In genomic region chr10:84214612-84215235, GRCh38 we compare ENCODE assay signal across 8 cellular contexts. TPM values are rescaled to one million over a fixed set of nuclear protein-coding genes. Genes with fewer than 3 reads are reported as not detected.
DNase-seq lines count a peak whose midpoint lies in the region; ATAC-seq, FAIRE-seq and TF ChIP-seq lines count a peak whose summit lies in the region.

No MANE protein-coding gene starts in this region.

- H4K20me1 ChIP-seq in HCT116 (ENCODE audit: insufficient read depth), result no peaks in the 10 kb centered on the region
- no peaks in the 10 kb centered on the region for H4K20me1 ChIP-seq in Loucy (ENCODE audit: insufficient read depth, low read length, poor library complexity, severe bottlenecking)
- no peaks in the 10 kb centered on the region for H4K20me1 ChIP-seq in HepG2 (ENCODE audit: insufficient read depth, low read length)

- CTCF ChIA-PET in HCT116 (lab: Charles Lee), result interaction anchor here (0.6 to 1.2 kb wide), 5 partner anchors 10 to 323 kb away, joined by 3 to 5 read pairs (median 3); no protein-coding TSS in a partner anchor
- CTCF ChIA-PET in HepG2 (lab: Yijun Ruan, JAX; ENCODE audit: low intra/inter-chr PET ratio, low total read pairs), result no interaction called here

- no peaks in the 10 kb centered on the region for H3K4me1 Mint-ChIP-seq in activated naive CD8-positive, alpha-beta T cell treated with anti-CD3 and anti-CD28 coated beads, Interleukin-2, amount 10 ng/mL, durations not matched to agents 7 days and 5 days

- H3K4me1 ChIP-seq in HCT116 (ENCODE audit: control insufficient read depth in 1 of 2, insufficient read depth in 2 of 2, low read length in 2 of 2), result no peaks in the 10 kb centered on the region
- no peaks in the 10 kb centered on the region for H3K4me1 ChIP-seq in Loucy (ENCODE audit: insufficient read depth, low read length, poor library complexity, severe bottlenecking)
- H3K4me1 ChIP-seq in HepG2 (ENCODE audit: insufficient read depth, low read length), result no peaks in the 10 kb centered on the region

- H3K9ac ChIP-seq in HCT116 (ENCODE audit: low read length), result no peak overlapping the region
- no peak overlapping the region for H3K9ac ChIP-seq in Loucy (ENCODE audit: low read depth, low read length, poor library complexity, severe bottlenecking)
- H3K9ac ChIP-seq in HepG2 (ENCODE audit: insufficient read depth, low read depth, low read length), result no peak overlapping the region

- H3K9me3 ChIP-seq in HCT116 (ENCODE audit: control insufficient read depth in 1 of 2, insufficient read depth in 1 of 2, low read depth in 1 of 2, low read length in 2 of 2) (0 out of 4 replicates have a peak, but pooled peaks cover 0 to 4% of the 10 kb centered on the region in 2 experiments), Loucy (ENCODE audit: insufficient read depth, low read depth, low read length) (no peaks in the 10 kb centered on the region), HepG2 (ENCODE audit: low read length) (peaks cover 6% of the 10 kb centered on the region; the same call in 1 of the 2 replicates)

- no peak for FAIRE-seq in HepG2 (lab: Jason Lieb, UNC)

- in situ Hi-C loops in HepG2 (cut with HindIII; ENCODE audit: extremely low pct_ligation_motif_present, low pct_unique_long_range_greater_than_20kb), result no loop called here

- peak overlapping the region; percentile 44 for H3K27ac Mint-ChIP-seq in activated naive CD8-positive, alpha-beta T cell treated with anti-CD3 and anti-CD28 coated beads, Interleukin-2, amount 10 ng/mL, durations not matched to agents 7 days and 5 days

- TF ChIP-seq EP300 in HepG2 (IDR thresholded peaks at IDR 0.05; ENCODE audit: low read depth in 2 of 2, low read length in 2 of 2) (no peak), HepG2 (CRISPR knock-in tag; IDR thresholded peaks at IDR 0.05; ENCODE audit: borderline replicate concordance) (no peak)

- H3K36me3 Mint-ChIP-seq in activated naive CD8-positive, alpha-beta T cell treated with anti-CD3 and anti-CD28 coated beads, Interleukin-2, amount 10 ng/mL, durations not matched to agents 7 days and 5 days, result no peaks in the 10 kb centered on the region

- intact Hi-C loops in HCT116 (cut with micrococcal nuclease) (no loop called here), HepG2 (cut with micrococcal nuclease; ENCODE audit: unreplicated experiment) (no loop called here)

- H3K4me3 ChIP-seq in HCT116 (replicated peaks in 1 of 2; ENCODE audit: low read depth in 1 of 2, low read length in 2 of 2), result no peak overlapping the region
- no peak overlapping the region for H3K4me3 ChIP-seq in Loucy (ENCODE audit: low read length, poor library complexity, severe bottlenecking)
- no peak overlapping the region for H3K4me3 ChIP-seq in HepG2 (replicated peaks in 1 of 3; ENCODE audit: insufficient read depth in 1 of 3, low read depth in 2 of 3, low read length in 3 of 3)

- ATAC-seq in HCT116, result peak; percentile 88
- ATAC-seq in activated naive CD8-positive, alpha-beta T cell treated with anti-CD3 and anti-CD28 coated beads, Interleukin-2, amount 10 ng/mL, durations not matched to agents 7 days and 5 days (ENCODE audit: low read depth), result peak; percentile 91
- ATAC-seq in HepG2, result peak; percentile 72

- H3K9me2 ChIP-seq in HCT116 (ENCODE audit: insufficient read depth), result no peaks in the 10 kb centered on the region
- H3K9me2 ChIP-seq in Loucy (replicated peaks; ENCODE audit: low read depth, low read length), result no peaks in the 10 kb centered on the region

- no peaks in the 10 kb centered on the region for H3K36me3 ChIP-seq in HCT116 (ENCODE audit: control insufficient read depth in 1 of 2, insufficient read depth in 2 of 2, low read length in 2 of 2)
- no peaks in the 10 kb centered on the region for H3K36me3 ChIP-seq in Loucy (ENCODE audit: insufficient read depth, low read length)
- H3K36me3 ChIP-seq in HepG2 (replicated peaks in 1 of 2; ENCODE audit: control insufficient read depth in 1 of 2, insufficient read depth in 2 of 2, low read length in 2 of 2), result no peaks in the 10 kb centered on the region

- TF ChIP-seq RAD21 in HCT116 (IDR thresholded peaks at IDR 0.05; ENCODE audit: low read depth) (peak; percentile 31), HepG2 (CRISPR knock-in tag; IDR thresholded peaks at IDR 0.05) (no peak)

- H3K9me3 Mint-ChIP-seq in activated naive CD8-positive, alpha-beta T cell treated with anti-CD3 and anti-CD28 coated beads, Interleukin-2, amount 10 ng/mL, durations not matched to agents 7 days and 5 days, result peaks cover 2% of the 10 kb centered on the region

- H3K27me3 ChIP-seq in HCT116 (ENCODE audit: insufficient read depth, low read length) (no peaks in the 10 kb centered on the region), Loucy (ENCODE audit: insufficient read depth, low read length, poor library complexity, severe bottlenecking) (no peaks in the 10 kb centered on the region), HepG2 (ENCODE audit: control insufficient read depth in 1 of 2, insufficient read depth in 2 of 2, low read length in 2 of 2) (no peaks in the 10 kb centered on the region; a peak in 1 of 5 replicates)

- H2AFZ ChIP-seq in HCT116 (ENCODE audit: low read depth, low read length, poor library complexity, severe bottlenecking), result no peak overlapping the region
- no peak overlapping the region for H2AFZ ChIP-seq in Loucy (ENCODE audit: low read length)
- no peak overlapping the region for H2AFZ ChIP-seq in HepG2 (ENCODE audit: low read length)

- DNase-seq in activated gamma-delta T cell treated with Interleukin-2 at 50 U/mL for 16 hours (peak; percentile 24), activated gamma-delta T cell (lab: John Stamatoyannopoulos, UW) (no peak), HCT116 (ENCODE audit: low read depth, low spot score) (peak; percentile 10), HepG2 (ENCODE audit: low spot score) (peak; percentile 24), dedifferentiated amniotic fluid mesenchymal stem cell (ENCODE audit: extremely low spot score) (no peak), SHP77 (lab: John Stamatoyannopoulos, UW) (no peak)
- peak; percentile 66 for DNase-seq in activated naive CD8-positive, alpha-beta T cell treated with anti-CD3 and anti-CD28 coated beads, Interleukin-2, amount 10 ng/mL, durations not matched to agents 7 days and 5 days

- BruUV-seq in HCT116 (replicated peaks; lab: Mats Ljungman, UMichigan) (no TSS peak), HepG2 (replicated peaks; lab: Mats Ljungman, UMichigan) (no TSS peak)

- TF ChIP-seq POLR2A in HCT116 (IDR thresholded peaks at IDR 0.05; ENCODE audit: borderline replicate concordance, extremely low read depth, insufficient read depth, insufficient read length), result no peak
- TF ChIP-seq POLR2A in HepG2 (IDR thresholded peaks at IDR 0.05; ENCODE audit: insufficient read depth in 1 of 2, low read depth in 2 of 2, low read length in 2 of 2), result no peak

- POLR2A ChIA-PET in HCT116 (lab: Charles Lee) (no interaction called here), HepG2 (lab: Yijun Ruan, JAX) (interaction anchor here (1.4 kb wide), 1 partner anchor 75 kb away, joined by 3 read pairs; no protein-coding TSS in a partner anchor)
- POLR2A ChIA-PET in activated naive CD8-positive, alpha-beta T cell treated with anti-CD3 and anti-CD28 coated beads, Interleukin-2, amount 10 ng/mL, durations not matched to agents 7 days and 5 days (lab: Charles Lee), result no interaction called here

- RAD21 ChIA-PET in HCT116 (lab: Charles Lee; ENCODE audit: low non-redundant PET in 1 of 2, low total read pairs in 2 of 2, uncharacterized antibody in 2 of 2, unreplicated experiment in 2 of 2), result interaction anchor here in 1 of 2 experiments (0.6 to 0.9 kb wide), 2 partner anchors 89 to 322 kb away, joined by 3 to 7 read pairs; no protein-coding TSS in a partner anchor

- TF ChIP-seq CTCF in HCT116 (IDR thresholded peaks at IDR 0.05 in 2 of 3, conservative IDR thresholded peaks at IDR 0.05 in 1 of 3; ENCODE audit: borderline replicate concordance in 1 of 3, insufficient read depth in 1 of 3, low read depth in 2 of 3, low read length in 2 of 3), result peak; percentile 19 to 73 (median 71); a peak in 5 of 6 replicates
- TF ChIP-seq CTCF in Loucy (conservative IDR thresholded peaks at IDR 0.05; ENCODE audit: low read length), result peak; percentile 58
- TF ChIP-seq CTCF in HepG2 (CRISPR knock-in tag; IDR thresholded peaks at IDR 0.05), result peak; percentile 42

- H3F3A ChIP-seq in Loucy (ENCODE audit: low read depth), result no peaks in the 10 kb centered on the region

- peak overlapping the region; percentile 59 for H3K4me3 Mint-ChIP-seq in activated naive CD8-positive, alpha-beta T cell treated with anti-CD3 and anti-CD28 coated beads, Interleukin-2, amount 10 ng/mL, durations not matched to agents 7 days and 5 days

- H3K4me2 ChIP-seq in HCT116 (ENCODE audit: low read length) (no peak overlapping the region), Loucy (ENCODE audit: low read depth, low read length, poor library complexity, severe bottlenecking) (no peak overlapping the region), HepG2 (ENCODE audit: low read depth, low read length) (no peak overlapping the region)

- H3K27ac ChIP-seq in HCT116 (ENCODE audit: low read depth, low read length), result no peak overlapping the region
- no peak overlapping the region for H3K27ac ChIP-seq in HepG2 (ENCODE audit: extremely low read length, insufficient read depth, low read length)

- peaks cover 3% of the 10 kb centered on the region for H3K27me3 Mint-ChIP-seq in activated naive CD8-positive, alpha-beta T cell treated with anti-CD3 and anti-CD28 coated beads, Interleukin-2, amount 10 ng/mL, durations not matched to agents 7 days and 5 days

- 14% methylated on average over 12 of the region's 12 CpGs for WGBS in HepG2 (ENCODE audit: low lambda C conversion rate)

- no peaks in the 10 kb centered on the region for H3K79me2 ChIP-seq in HCT116 (ENCODE audit: insufficient read depth, low read length)
- no peaks in the 10 kb centered on the region for H3K79me2 ChIP-seq in Loucy (ENCODE audit: insufficient read depth, low read length)
- H3K79me2 ChIP-seq in HepG2 (ENCODE audit: insufficient read depth, low read length), result no peaks in the 10 kb centered on the region

RNA-seq across cellular contexts. Expression of gene LRIT2, which starts 10.6 kb away (rescaled TPM):
- total RNA-seq in HCT116 (2021; ENCODE audit: unreplicated experiment) (not detected), HepG2 (2016; rRNA removed; fragmentation: Illumina TruSeq; extraction: Trizol) (not detected in 2 replicates)
- polyA plus RNA-seq in HCT116 (2012), result not detected in 2 replicates
- not detected for total RNA-seq in activated naive CD8-positive, alpha-beta T cell treated with anti-CD3 and anti-CD28 coated beads, Interleukin-2, amount 10 ng/mL, durations not matched to agents 7 days and 5 days
- total RNA-seq in HepG2 (2016; cell fraction: cytosol; rRNA removed; fragmentation: Illumina TruSeq; extraction: Trizol; ENCODE audit: low read depth), result not detected in 2 replicates
- total RNA-seq in HepG2 (2016; cell fraction: insoluble cytoplasmic fraction; rRNA removed; fragmentation: Illumina TruSeq; extraction: Trizol), result not detected in 2 replicates
- total RNA-seq in HepG2 (2016; cell fraction: membrane; rRNA removed; fragmentation: Illumina TruSeq; extraction: Trizol), result not detected in 2 replicates
- not detected in 2 replicates for total RNA-seq in HepG2 (2016; cell fraction: nucleus; rRNA removed; fragmentation: Illumina TruSeq; extraction: Trizol)
- polyA plus RNA-seq in HepG2 (2011; rRNA removed), result not detected in 2 replicates
- polyA plus RNA-seq in HepG2 (2011; cell fraction: cytosol; rRNA removed), result not detected in 2 replicates
- not detected in 2 replicates for polyA plus RNA-seq in HepG2 (2011; cell fraction: nucleus; rRNA removed)
- polyA plus RNA-seq in HepG2 (2012), result not detected in 2 replicates
- polyA plus RNA-seq in HepG2 (2016; cell fraction: cytosol; fragmentation: Illumina TruSeq; extraction: Trizol; ENCODE audit: low read depth), result not detected in 2 replicates
- not detected in 2 replicates for polyA plus RNA-seq in HepG2 (2016; cell fraction: insoluble cytoplasmic fraction; fragmentation: Illumina TruSeq; extraction: Trizol; ENCODE audit: low read depth)
- polyA plus RNA-seq in HepG2 (2016; cell fraction: membrane; fragmentation: Illumina TruSeq; extraction: Trizol; ENCODE audit: low read depth), result not detected in 2 replicates
- not detected in 2 replicates for polyA plus RNA-seq in HepG2 (2016; cell fraction: nucleus; fragmentation: Illumina TruSeq; extraction: Trizol; ENCODE audit: insufficient read depth, low read depth)
- polyA minus RNA-seq in HepG2 (2011; rRNA and poly(A)+ RNA removed; ENCODE audit: low replicate concordance), result not detected in 2 replicates
- polyA minus RNA-seq in HepG2 (2011; cell fraction: cytosol; rRNA and poly(A)+ RNA removed), result not detected in 2 replicates
- polyA minus RNA-seq in HepG2 (2011; cell fraction: nucleus; rRNA and poly(A)+ RNA removed), result not detected in 2 replicates

RNA-seq across cellular contexts. Expression of gene CDHR1, which starts 20.4 kb away (rescaled TPM):
- total RNA-seq in HCT116 (2021; ENCODE audit: unreplicated experiment) (not detected), HepG2 (2016; rRNA removed; fragmentation: Illumina TruSeq; extraction: Trizol) (0.04 TPM in 1 of 2 replicates, not detected in the other)
- not detected in 2 replicates for polyA plus RNA-seq in HCT116 (2012)
- 1 to 10 TPM; 1.7 to 3.5 TPM for total RNA-seq in activated naive CD8-positive, alpha-beta T cell treated with anti-CD3 and anti-CD28 coated beads, Interleukin-2, amount 10 ng/mL, durations not matched to agents 7 days and 5 days
- total RNA-seq in HepG2 (2016; cell fraction: cytosol; rRNA removed; fragmentation: Illumina TruSeq; extraction: Trizol; ENCODE audit: low read depth), result not detected in 2 replicates
- 0.02 TPM in 1 of 2 replicates, not detected in the other for total RNA-seq in HepG2 (2016; cell fraction: insoluble cytoplasmic fraction; rRNA removed; fragmentation: Illumina TruSeq; extraction: Trizol)
- total RNA-seq in HepG2 (2016; cell fraction: membrane; rRNA removed; fragmentation: Illumina TruSeq; extraction: Trizol), result not detected in 2 replicates
- not detected in 2 replicates for total RNA-seq in HepG2 (2016; cell fraction: nucleus; rRNA removed; fragmentation: Illumina TruSeq; extraction: Trizol)
- polyA plus RNA-seq in HepG2 (2011; rRNA removed), result 0.01 and 0.09 TPM in 2 replicates
- 0.04 TPM in 1 of 2 replicates, not detected in the other for polyA plus RNA-seq in HepG2 (2011; cell fraction: cytosol; rRNA removed)
- 0.14 and 0.34 TPM in 2 replicates for polyA plus RNA-seq in HepG2 (2011; cell fraction: nucleus; rRNA removed)
- polyA plus RNA-seq in HepG2 (2012), result 0.05 TPM in 1 of 2 replicates, not detected in the other
- not detected in 2 replicates for polyA plus RNA-seq in HepG2 (2016; cell fraction: cytosol; fragmentation: Illumina TruSeq; extraction: Trizol; ENCODE audit: low read depth)
- polyA plus RNA-seq in HepG2 (2016; cell fraction: insoluble cytoplasmic fraction; fragmentation: Illumina TruSeq; extraction: Trizol; ENCODE audit: low read depth), result not detected in 2 replicates
- polyA plus RNA-seq in HepG2 (2016; cell fraction: membrane; fragmentation: Illumina TruSeq; extraction: Trizol; ENCODE audit: low read depth), result not detected in 2 replicates
- polyA plus RNA-seq in HepG2 (2016; cell fraction: nucleus; fragmentation: Illumina TruSeq; extraction: Trizol; ENCODE audit: insufficient read depth, low read depth), result 0.23 TPM in 1 of 2 replicates, not detected in the other
- not detected in 2 replicates for polyA minus RNA-seq in HepG2 (2011; rRNA and poly(A)+ RNA removed; ENCODE audit: low replicate concordance)
- not detected in 2 replicates for polyA minus RNA-seq in HepG2 (2011; cell fraction: cytosol; rRNA and poly(A)+ RNA removed)
- 0.64 TPM in 1 of 2 replicates, not detected in the other for polyA minus RNA-seq in HepG2 (2011; cell fraction: nucleus; rRNA and poly(A)+ RNA removed)

RNA-seq across cellular contexts. Expression of gene LRIT1, which starts 26.6 kb away (rescaled TPM):
- total RNA-seq in HCT116 (2021; ENCODE audit: unreplicated experiment), result not detected
- polyA plus RNA-seq in HCT116 (2012), result not detected in 2 replicates
- not detected for total RNA-seq in activated naive CD8-positive, alpha-beta T cell treated with anti-CD3 and anti-CD28 coated beads, Interleukin-2, amount 10 ng/mL, durations not matched to agents 7 days and 5 days
- total RNA-seq in HepG2 (2016; rRNA removed; fragmentation: Illumina TruSeq; extraction: Trizol), result not detected in 2 replicates
- not detected in 2 replicates for total RNA-seq in HepG2 (2016; cell fraction: cytosol; rRNA removed; fragmentation: Illumina TruSeq; extraction: Trizol; ENCODE audit: low read depth)
- total RNA-seq in HepG2 (2016; cell fraction: insoluble cytoplasmic fraction; rRNA removed; fragmentation: Illumina TruSeq; extraction: Trizol), result not detected in 2 replicates
- total RNA-seq in HepG2 (2016; cell fraction: membrane; rRNA removed; fragmentation: Illumina TruSeq; extraction: Trizol), result not detected in 2 replicates
- not detected in 2 replicates for total RNA-seq in HepG2 (2016; cell fraction: nucleus; rRNA removed; fragmentation: Illumina TruSeq; extraction: Trizol)
- polyA plus RNA-seq in HepG2 (2011; rRNA removed), result not detected in 2 replicates
- polyA plus RNA-seq in HepG2 (2011; cell fraction: cytosol; rRNA removed), result not detected in 2 replicates
- polyA plus RNA-seq in HepG2 (2011; cell fraction: nucleus; rRNA removed), result not detected in 2 replicates
- not detected in 2 replicates for polyA plus RNA-seq in HepG2 (2012)
- polyA plus RNA-seq in HepG2 (2016; cell fraction: cytosol; fragmentation: Illumina TruSeq; extraction: Trizol; ENCODE audit: low read depth), result not detected in 2 replicates
- not detected in 2 replicates for polyA plus RNA-seq in HepG2 (2016; cell fraction: insoluble cytoplasmic fraction; fragmentation: Illumina TruSeq; extraction: Trizol; ENCODE audit: low read depth)
- polyA plus RNA-seq in HepG2 (2016; cell fraction: membrane; fragmentation: Illumina TruSeq; extraction: Trizol; ENCODE audit: low read depth), result not detected in 2 replicates
- polyA plus RNA-seq in HepG2 (2016; cell fraction: nucleus; fragmentation: Illumina TruSeq; extraction: Trizol; ENCODE audit: insufficient read depth, low read depth), result not detected in 2 replicates
- not detected in 2 replicates for polyA minus RNA-seq in HepG2 (2011; rRNA and poly(A)+ RNA removed; ENCODE audit: low replicate concordance)
- polyA minus RNA-seq in HepG2 (2011; cell fraction: cytosol; rRNA and poly(A)+ RNA removed), result not detected in 2 replicates
- not detected in 2 replicates for polyA minus RNA-seq in HepG2 (2011; cell fraction: nucleus; rRNA and poly(A)+ RNA removed)

RNA-seq across cellular contexts. Expression of gene RGR, which starts 30.1 kb away (rescaled TPM):
- total RNA-seq in HCT116 (2021; ENCODE audit: unreplicated experiment) (not detected), HepG2 (2016; rRNA removed; fragmentation: Illumina TruSeq; extraction: Trizol) (0.24 and 0.71 TPM in 2 replicates)
- not detected in 2 replicates for polyA plus RNA-seq in HCT116 (2012)
- total RNA-seq in activated naive CD8-positive, alpha-beta T cell treated with anti-CD3 and anti-CD28 coated beads, Interleukin-2, amount 10 ng/mL, durations not matched to agents 7 days and 5 days, result not detected
- 0.44 and 1.2 TPM in 2 replicates for total RNA-seq in HepG2 (2016; cell fraction: cytosol; rRNA removed; fragmentation: Illumina TruSeq; extraction: Trizol; ENCODE audit: low read depth)
- 0.39 and 0.74 TPM in 2 replicates for total RNA-seq in HepG2 (2016; cell fraction: insoluble cytoplasmic fraction; rRNA removed; fragmentation: Illumina TruSeq; extraction: Trizol)
- total RNA-seq in HepG2 (2016; cell fraction: membrane; rRNA removed; fragmentation: Illumina TruSeq; extraction: Trizol), result 0.17 and 0.37 TPM in 2 replicates
- 0.43 and 1.4 TPM in 2 replicates for total RNA-seq in HepG2 (2016; cell fraction: nucleus; rRNA removed; fragmentation: Illumina TruSeq; extraction: Trizol)
- 0.68 and 0.69 TPM in 2 replicates for polyA plus RNA-seq in HepG2 (2011; rRNA removed)
- polyA plus RNA-seq in HepG2 (2011; cell fraction: cytosol; rRNA removed), result 0.53 and 0.90 TPM in 2 replicates
- polyA plus RNA-seq in HepG2 (2011; cell fraction: nucleus; rRNA removed), result 0.76 and 0.88 TPM in 2 replicates
- polyA plus RNA-seq in HepG2 (2012), result 0.05 TPM in 1 of 2 replicates, not detected in the other
- polyA plus RNA-seq in HepG2 (2016; cell fraction: cytosol; fragmentation: Illumina TruSeq; extraction: Trizol; ENCODE audit: low read depth), result 0.32 and 0.44 TPM in 2 replicates
- 0.20 and 0.87 TPM in 2 replicates for polyA plus RNA-seq in HepG2 (2016; cell fraction: insoluble cytoplasmic fraction; fragmentation: Illumina TruSeq; extraction: Trizol; ENCODE audit: low read depth)
- 0.50 and 0.71 TPM in 2 replicates for polyA plus RNA-seq in HepG2 (2016; cell fraction: membrane; fragmentation: Illumina TruSeq; extraction: Trizol; ENCODE audit: low read depth)
- polyA plus RNA-seq in HepG2 (2016; cell fraction: nucleus; fragmentation: Illumina TruSeq; extraction: Trizol; ENCODE audit: insufficient read depth, low read depth), result 0.84 and 2.3 TPM in 2 replicates
- polyA minus RNA-seq in HepG2 (2011; rRNA and poly(A)+ RNA removed; ENCODE audit: low replicate concordance), result 2.2 TPM in 1 of 2 replicates, not detected in the other
- not detected in 2 replicates for polyA minus RNA-seq in HepG2 (2011; cell fraction: cytosol; rRNA and poly(A)+ RNA removed)
- not detected in 2 replicates for polyA minus RNA-seq in HepG2 (2011; cell fraction: nucleus; rRNA and poly(A)+ RNA removed)

RNA-seq across cellular contexts. Expression of gene GPR15LG, which starts 41.1 kb away (rescaled TPM):
- total RNA-seq in HCT116 (2021; ENCODE audit: unreplicated experiment) (not detected), HepG2 (2016; rRNA removed; fragmentation: Illumina TruSeq; extraction: Trizol) (not detected in 2 replicates)
- polyA plus RNA-seq in HCT116 (2012), result 0.29 TPM in 1 of 2 replicates, not detected in the other
- not detected for total RNA-seq in activated naive CD8-positive, alpha-beta T cell treated with anti-CD3 and anti-CD28 coated beads, Interleukin-2, amount 10 ng/mL, durations not matched to agents 7 days and 5 days
- total RNA-seq in HepG2 (2016; cell fraction: cytosol; rRNA removed; fragmentation: Illumina TruSeq; extraction: Trizol; ENCODE audit: low read depth), result not detected in 2 replicates
- not detected in 2 replicates for total RNA-seq in HepG2 (2016; cell fraction: insoluble cytoplasmic fraction; rRNA removed; fragmentation: Illumina TruSeq; extraction: Trizol)
- total RNA-seq in HepG2 (2016; cell fraction: membrane; rRNA removed; fragmentation: Illumina TruSeq; extraction: Trizol), result not detected in 2 replicates
- not detected in 2 replicates for total RNA-seq in HepG2 (2016; cell fraction: nucleus; rRNA removed; fragmentation: Illumina TruSeq; extraction: Trizol)
- polyA plus RNA-seq in HepG2 (2011; rRNA removed), result not detected in 2 replicates
- not detected in 2 replicates for polyA plus RNA-seq in HepG2 (2011; cell fraction: cytosol; rRNA removed)
- polyA plus RNA-seq in HepG2 (2011; cell fraction: nucleus; rRNA removed), result not detected in 2 replicates
- polyA plus RNA-seq in HepG2 (2012), result not detected in 2 replicates
- polyA plus RNA-seq in HepG2 (2016; cell fraction: cytosol; fragmentation: Illumina TruSeq; extraction: Trizol; ENCODE audit: low read depth), result not detected in 2 replicates
- not detected in 2 replicates for polyA plus RNA-seq in HepG2 (2016; cell fraction: insoluble cytoplasmic fraction; fragmentation: Illumina TruSeq; extraction: Trizol; ENCODE audit: low read depth)
- not detected in 2 replicates for polyA plus RNA-seq in HepG2 (2016; cell fraction: membrane; fragmentation: Illumina TruSeq; extraction: Trizol; ENCODE audit: low read depth)
- polyA plus RNA-seq in HepG2 (2016; cell fraction: nucleus; fragmentation: Illumina TruSeq; extraction: Trizol; ENCODE audit: insufficient read depth, low read depth), result not detected in 2 replicates
- polyA minus RNA-seq in HepG2 (2011; rRNA and poly(A)+ RNA removed; ENCODE audit: low replicate concordance), result not detected in 2 replicates
- polyA minus RNA-seq in HepG2 (2011; cell fraction: cytosol; rRNA and poly(A)+ RNA removed), result not detected in 2 replicates
- polyA minus RNA-seq in HepG2 (2011; cell fraction: nucleus; rRNA and poly(A)+ RNA removed), result not detected in 2 replicates

Comparison
In these comparisons a context has a peak if more than half of its experiments do, and no peak if none do; other contexts are left out.
1. DNase-seq: peak in activated gamma-delta T cell treated with Interleukin-2 at 50 U/mL for 16 hours (single experiment), HCT116 (single experiment), activated naive CD8-positive, alpha-beta T cell treated with anti-CD3 and anti-CD28 coated beads, Interleukin-2, amount 10 ng/mL, durations not matched to agents 7 days and 5 days (single experiment) and HepG2 (single experiment); none in activated gamma-delta T cell (single experiment), dedifferentiated amniotic fluid mesenchymal stem cell (single experiment) and SHP77 (0 of 2).
2. Peak in every context shown above with its lines, with median percentiles within 50 percentile points of each other: ATAC-seq and CTCF ChIP-seq.